ENCODE assay signal across 1 cellular context in the genomic region with DNA sequence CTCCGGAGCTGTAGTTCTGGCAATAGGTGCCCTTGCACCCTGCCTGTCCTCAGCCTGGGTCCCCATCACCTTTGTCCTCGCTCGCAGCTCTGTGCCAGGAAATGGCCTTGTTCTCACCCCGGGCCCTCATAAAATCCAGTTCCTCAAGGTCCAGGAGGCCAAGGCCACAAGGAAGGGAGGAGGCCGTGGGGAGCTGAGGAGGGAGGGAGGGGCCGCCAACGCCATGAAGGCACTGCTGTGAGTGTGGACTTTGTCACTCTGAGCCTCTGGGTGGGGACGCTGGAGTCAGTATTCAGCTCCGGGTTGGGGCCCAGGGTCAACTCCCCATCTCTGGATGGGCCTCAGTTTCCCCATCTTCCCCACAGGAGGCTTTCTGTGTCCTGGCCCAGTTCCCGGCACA.
TF ChIP-seq lines count a peak whose summit lies in the region.

No MANE protein-coding gene starts in this region.

TF ChIP-seq in H1, 55 proteins besides CTCF, POLR2A, EP300 and RAD21:
- no peak for TF ChIP-seq TCF12 (IDR thresholded peaks at IDR 0.05; ENCODE audit: low read depth, low read length)
- TF ChIP-seq GTF2F1 (IDR thresholded peaks at IDR 0.05; ENCODE audit: borderline replicate concordance, low read depth, low read length) = no peak
- no peak for TF ChIP-seq SIN3A (conservative IDR thresholded peaks at IDR 0.05 in 1 of 2, IDR thresholded peaks at IDR 0.05 in 1 of 2; ENCODE audit: low read depth in 1 of 2, low read length in 2 of 2)
- TF ChIP-seq SP1 (IDR thresholded peaks at IDR 0.05; ENCODE audit: low read depth, low read length) = no peak
- no peak for TF ChIP-seq RNF2 (IDR thresholded peaks at IDR 0.05; ENCODE audit: borderline replicate concordance, low read depth, low read length, missing control alignments, poor library complexity, severe bottlenecking)
- TF ChIP-seq RXRA (IDR thresholded peaks at IDR 0.05; ENCODE audit: insufficient read depth, low read depth, low read length) = no peak
- no peak for TF ChIP-seq JUN (IDR thresholded peaks at IDR 0.05; ENCODE audit: low read depth, low read length)
- TF ChIP-seq USF2 (IDR thresholded peaks at IDR 0.05; ENCODE audit: low read length) = no peak
